Comparison of ENCODE assay signal across 13 cellular contexts in the genomic region with DNA sequence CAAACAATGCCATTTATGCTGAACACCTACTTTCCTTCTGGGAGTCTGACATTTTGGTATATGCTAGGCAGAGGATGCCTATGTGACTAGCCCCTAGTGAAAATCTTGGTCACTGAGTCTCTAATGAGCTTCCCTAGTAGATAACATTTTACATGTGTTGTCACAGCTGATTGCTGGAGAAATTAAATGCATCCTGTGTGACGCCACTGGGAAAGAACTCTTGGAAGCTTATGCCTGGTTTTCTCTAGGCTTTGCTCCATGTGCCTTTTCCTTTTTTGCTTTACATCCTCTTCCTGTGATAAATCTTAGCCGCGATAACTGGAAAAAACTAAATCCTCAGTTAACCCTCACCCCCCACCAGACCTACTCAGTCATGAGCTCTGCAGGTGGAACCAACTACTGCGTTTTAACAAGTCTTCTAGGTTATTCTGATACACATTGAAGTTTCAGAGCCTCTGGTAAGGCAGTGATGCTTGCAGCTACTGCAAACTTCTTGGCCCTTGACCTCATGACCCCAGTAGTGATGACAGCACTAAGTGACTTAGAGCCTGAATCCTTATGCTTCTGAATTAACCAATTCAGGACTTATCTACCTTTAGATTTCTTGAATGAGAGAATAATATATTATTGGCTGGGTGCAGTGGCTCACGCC.
DNase-seq lines count a peak whose midpoint lies in the region; ATAC-seq and TF ChIP-seq lines count a peak whose summit lies in the region.
"Had no signal": no experiment of that assay in that cellular context is flagged by ENCODE, and none has a peak within 500 bp of the region (broad histone marks: within the 10 kb centered on the region; RNA-seq: fewer than 3 reads in every experiment).

No MANE protein-coding gene starts in this region.

- ATAC-seq in HG03432 (IDR thresholded peaks at IDR 0.05; ENCODE audit: unreplicated experiment) = peak; percentile 45
- ATAC-seq in left lobe of liver = peak; percentile 33

- TF ChIP-seq CTCF in GM12865 (IDR thresholded peaks at IDR 0.05; ENCODE audit: insufficient read depth, low read depth, low read length, missing control alignments) (no peak), neural progenitor cell (IDR thresholded peaks at IDR 0.05) (no peak)

- no peak overlapping the region for H3K4me2 ChIP-seq in neural progenitor cell

- H3K9me3 Mint-ChIP-seq in neural progenitor cell = no peaks in the 10 kb centered on the region
- no peaks in the 10 kb centered on the region for H3K9me3 Mint-ChIP-seq in activated T-helper 2 cell treated with anti-CD3 and anti-CD28 coated beads, Interferon-gamma antibody, Interleukin-2, Interleukin-4, amounts not matched to agents 10 μg/mL and 5 μg/mL and 100 μg/mL, durations not matched to agents 14 hours and 24 hours and 36 hours
- H3K9me3 Mint-ChIP-seq: H9 had no signal

- H3K36me3 ChIP-seq in neural progenitor cell = no peaks in the 10 kb centered on the region

- H2AFZ ChIP-seq in neural progenitor cell (replicated peaks) = no peak overlapping the region

- H4K20me1 ChIP-seq in neural progenitor cell (ENCODE audit: low read depth) = no peaks in the 10 kb centered on the region

- no peaks in the 10 kb centered on the region for H3K79me2 ChIP-seq in neural progenitor cell (ENCODE audit: low read depth)

- peak; percentile 47 for DNase-seq in GM12865 (ENCODE audit: low read depth)
- DNase-seq in left lobe of liver (ENCODE audit: low spot score) = no peak
- DNase-seq in neural progenitor cell (ENCODE audit: low spot score) = no peak
- DNase-seq in activated T-helper 2 cell treated with anti-CD3 and anti-CD28 coated beads, Interferon-gamma antibody, Interleukin-2, Interleukin-4, amounts not matched to agents 10 μg/mL and 5 μg/mL and 100 μg/mL, durations not matched to agents 14 hours and 24 hours and 36 hours (ENCODE audit: low spot score) = no peak
- no peak for DNase-seq in GOT3 (lab: John Stamatoyannopoulos, UW)
- no peak for DNase-seq in UCSD-AML1 (lab: John Stamatoyannopoulos, UW; ENCODE audit: unreplicated experiment)
- DNase-seq: C1 segment of cervical spinal cord; CD4-positive, CD25-positive, alpha-beta regulatory T cell; CD8-positive, alpha-beta memory T cell; COR-L47; H9 had no signal

- H3K27ac ChIP-seq in neural progenitor cell = no peak overlapping the region

- H3K27me3 Mint-ChIP-seq in neural progenitor cell (ENCODE audit: insufficient read depth, low read depth) = no peaks in the 10 kb centered on the region
- H3K27me3 Mint-ChIP-seq in activated T-helper 2 cell treated with anti-CD3 and anti-CD28 coated beads, Interferon-gamma antibody, Interleukin-2, Interleukin-4, amounts not matched to agents 10 μg/mL and 5 μg/mL and 100 μg/mL, durations not matched to agents 14 hours and 24 hours and 36 hours (ENCODE audit: low read depth) = no peaks in the 10 kb centered on the region
- H3K27me3 Mint-ChIP-seq: B cell; CD4-positive, CD25-positive, alpha-beta regulatory T cell had no signal

- H3K4me3 ChIP-seq in GM12865 (ENCODE audit: low read depth, low read length) = no peak overlapping the region
- H3K4me3 ChIP-seq in neural progenitor cell = no peak overlapping the region

- H3K27me3 ChIP-seq in neural progenitor cell = no peaks in the 10 kb centered on the region

- H3K4me1 ChIP-seq in neural progenitor cell = peaks cover 3% of the 10 kb centered on the region

- intact Hi-C loops in activated T-helper 2 cell treated with anti-CD3 and anti-CD28 coated beads, Interferon-gamma antibody, Interleukin-2, Interleukin-4, amounts not matched to agents 10 μg/mL and 5 μg/mL and 100 μg/mL, durations not matched to agents 14 hours and 24 hours and 36 hours (cut with micrococcal nuclease) = no loop called here

- H3K4me1 Mint-ChIP-seq in neural progenitor cell = peaks cover 29% of the 10 kb centered on the region
- no peaks in the 10 kb centered on the region for H3K4me1 Mint-ChIP-seq in activated T-helper 2 cell treated with anti-CD3 and anti-CD28 coated beads, Interferon-gamma antibody, Interleukin-2, Interleukin-4, amounts not matched to agents 10 μg/mL and 5 μg/mL and 100 μg/mL, durations not matched to agents 14 hours and 24 hours and 36 hours (ENCODE audit: low read depth)
- H3K4me1 Mint-ChIP-seq: B cell; CD4-positive, CD25-positive, alpha-beta regulatory T cell; CD8-positive, alpha-beta memory T cell had no signal

- no peak overlapping the region for H3K4me3 Mint-ChIP-seq in neural progenitor cell
- H3K4me3 Mint-ChIP-seq in activated T-helper 2 cell treated with anti-CD3 and anti-CD28 coated beads, Interferon-gamma antibody, Interleukin-2, Interleukin-4, amounts not matched to agents 10 μg/mL and 5 μg/mL and 100 μg/mL, durations not matched to agents 14 hours and 24 hours and 36 hours (ENCODE audit: low read depth) = no peak overlapping the region
- H3K4me3 Mint-ChIP-seq: B cell; CD4-positive, CD25-positive, alpha-beta regulatory T cell; CD8-positive, alpha-beta memory T cell; H9 had no signal

- no peaks in the 10 kb centered on the region for H3F3A ChIP-seq in neural progenitor cell (ENCODE audit: low read depth)

- H3K9me3 ChIP-seq in neural progenitor cell (ENCODE audit: low read depth) = no peaks in the 10 kb centered on the region

- no peak overlapping the region for H3K9ac ChIP-seq in neural progenitor cell

- peak overlapping the region; percentile 35 for H3K27ac Mint-ChIP-seq in neural progenitor cell
- H3K27ac Mint-ChIP-seq in activated T-helper 2 cell treated with anti-CD3 and anti-CD28 coated beads, Interferon-gamma antibody, Interleukin-2, Interleukin-4, amounts not matched to agents 10 μg/mL and 5 μg/mL and 100 μg/mL, durations not matched to agents 14 hours and 24 hours and 36 hours = no peak overlapping the region
- H3K27ac Mint-ChIP-seq: B cell; CD4-positive, CD25-positive, alpha-beta regulatory T cell; CD8-positive, alpha-beta memory T cell; H9 had no signal

- no peaks in the 10 kb centered on the region for H3K36me3 Mint-ChIP-seq in neural progenitor cell
- no peaks in the 10 kb centered on the region for H3K36me3 Mint-ChIP-seq in activated T-helper 2 cell treated with anti-CD3 and anti-CD28 coated beads, Interferon-gamma antibody, Interleukin-2, Interleukin-4, amounts not matched to agents 10 μg/mL and 5 μg/mL and 100 μg/mL, durations not matched to agents 14 hours and 24 hours and 36 hours (ENCODE audit: low read depth)
- H3K36me3 Mint-ChIP-seq: CD4-positive, CD25-positive, alpha-beta regulatory T cell; CD8-positive, alpha-beta memory T cell had no signal
